16 cellular contexts compared by ENCODE assay signal in the genomic region with DNA sequence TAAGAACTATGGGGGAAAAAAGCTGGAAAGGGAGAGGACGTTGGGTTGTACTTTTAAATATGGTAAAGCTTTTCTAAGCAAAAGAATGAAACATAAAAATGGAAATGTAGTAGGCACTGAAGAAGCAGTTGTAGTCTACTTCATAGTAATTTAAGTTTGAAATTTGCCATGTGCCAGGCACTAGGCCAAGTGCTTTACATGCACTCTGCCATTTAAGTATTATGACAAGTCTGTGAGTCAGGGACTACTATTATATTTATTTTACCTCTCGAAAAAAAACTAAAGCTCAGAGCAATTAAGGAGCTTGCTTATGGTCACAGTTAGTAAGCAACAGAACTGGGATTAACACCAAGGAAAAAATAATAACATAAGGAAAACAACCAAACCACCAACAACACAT.
DNase-seq lines count a peak whose midpoint lies in the region; ATAC-seq and TF ChIP-seq lines count a peak whose summit lies in the region.
"Had no signal": no experiment of that assay in that cellular context is flagged by ENCODE, and none has a peak within 500 bp of the region (broad histone marks: within the 10 kb centered on the region; RNA-seq: fewer than 3 reads in every experiment).

No MANE protein-coding gene starts in this region.

- no peak overlapping the region for H3K27ac Mint-ChIP-seq in MCF 10A (ENCODE audit: low read depth, unreplicated experiment)
- H3K27ac Mint-ChIP-seq: activated T-helper 17 cell treated with anti-CD3 and anti-CD28 coated beads, Interleukin-2, amount 50 U/mL, for 72 hours; brain; progenitor cell of endocrine pancreas had no signal

- DNase-seq in MCF 10A (ENCODE audit: unreplicated experiment): peak; percentile 70
- no peak for DNase-seq in breast epithelium (ENCODE audit: low spot score in 2 of 2)
- DNase-seq in SK-N-SH: no peak
- peak; percentile 88 for DNase-seq in fibroblast of mammary gland (ENCODE audit: low read depth)
- peak; percentile 73 for DNase-seq in stromal cell of bone marrow (ENCODE audit: low read depth)
- DNase-seq in upper lobe of right lung: no peak
- DNase-seq in cardiac septum (ENCODE audit: low spot score): no peak
- DNase-seq: activated CD4-positive, alpha-beta T cell treated with anti-CD3 and anti-CD28 coated beads, Interleukin-2, amount 50 U/mL, for 4 hours; stimulated activated CD4-positive, alpha-beta T cell treated with anti-CD3 and anti-CD28 coated beads, Interleukin-2, amount 100 ng/mL, for 24 hours; T-helper 9 cell had no signal

- no TSS peak for BruUV-seq in MCF 10A (replicated peaks; lab: Mats Ljungman, UMichigan)

- H3K4me1 ChIP-seq in breast epithelium (no peaks in the 10 kb centered on the region), SK-N-SH (ENCODE audit: control insufficient read depth in 1 of 2, insufficient read depth in 2 of 2, low read depth in 1 of 2, low read length in 1 of 2) (peaks cover 5 to 12% of the 10 kb centered on the region in 2 experiments), upper lobe of right lung (no peaks in the 10 kb centered on the region)
- H3K4me1 ChIP-seq: vagina had no signal

- H3K4me2 ChIP-seq in SK-N-SH: no peak overlapping the region

- H3K36me3 Mint-ChIP-seq in MCF 10A (ENCODE audit: insufficient read depth, unreplicated experiment): no peaks in the 10 kb centered on the region

- no peaks in the 10 kb centered on the region for H3K36me3 ChIP-seq in breast epithelium
- H3K36me3 ChIP-seq in SK-N-SH (replicated peaks in 1 of 2; ENCODE audit: control insufficient read depth in 1 of 2, insufficient read depth in 2 of 2, low read length in 1 of 2): no peaks in the 10 kb centered on the region
- H3K36me3 ChIP-seq in upper lobe of right lung: no peaks in the 10 kb centered on the region
- H3K36me3 ChIP-seq: vagina had no signal

- H3K4me3 ChIP-seq in breast epithelium: no peak overlapping the region
- H3K4me3 ChIP-seq in SK-N-SH (ENCODE audit: low read depth in 2 of 2, low read length in 1 of 2): no peak overlapping the region
- no peak overlapping the region for H3K4me3 ChIP-seq in fibroblast of mammary gland (ENCODE audit: control insufficient read depth, low read depth, low read length)
- H3K4me3 ChIP-seq in upper lobe of right lung: no peak overlapping the region
- H3K4me3 ChIP-seq: vagina had no signal

- no peaks in the 10 kb centered on the region for H3K27me3 Mint-ChIP-seq in MCF 10A (ENCODE audit: insufficient read depth, unreplicated experiment)
- H3K27me3 Mint-ChIP-seq: activated T-helper 17 cell treated with anti-CD3 and anti-CD28 coated beads, Interleukin-2, amount 50 U/mL, for 72 hours had no signal

- no peak for ATAC-seq in upper lobe of right lung
- ATAC-seq in HG03095 (IDR thresholded peaks at IDR 0.05; ENCODE audit: unreplicated experiment): no peak
- ATAC-seq: activated T-helper 17 cell treated with anti-CD3 and anti-CD28 coated beads, Interleukin-2, amount 50 U/mL, for 72 hours; Right ventricle myocardium inferior had no signal

- H3K9me3 ChIP-seq in breast epithelium: peaks cover 0 to 4% of the 10 kb centered on the region in 2 donors
- H3K9me3 ChIP-seq in SK-N-SH: no peaks in the 10 kb centered on the region
- H3K9me3 ChIP-seq in upper lobe of right lung: no peaks in the 10 kb centered on the region
- H3K9me3 ChIP-seq: vagina had no signal

- peak in 1 of 2 experiments; percentile 67; a peak in 2 of 4 replicates for TF ChIP-seq EP300 in SK-N-SH (IDR thresholded peaks at IDR 0.05; ENCODE audit: borderline replicate concordance in 1 of 2, low read depth in 1 of 2, low read length in 1 of 2)

- H3K9me3 Mint-ChIP-seq in MCF 10A (ENCODE audit: unreplicated experiment): peaks cover 14% of the 10 kb centered on the region

- no peak overlapping the region for H3K9ac ChIP-seq in SK-N-SH

- no peaks in the 10 kb centered on the region for H3K27me3 ChIP-seq in breast epithelium
- H3K27me3 ChIP-seq in SK-N-SH (ENCODE audit: insufficient read depth): no peaks in the 10 kb centered on the region
- H3K27me3 ChIP-seq in upper lobe of right lung: no peaks in the 10 kb centered on the region
- H3K27me3 ChIP-seq: vagina had no signal

- POLR2A ChIA-PET in MCF 10A (lab: Yijun Ruan, JAX): interaction anchor here (0.6 to 1.7 kb wide), 15 partner anchors 9 to 1654 kb away, joined by 3 to 7 read pairs (median 4); no protein-coding TSS in a partner anchor
- POLR2A ChIA-PET in SK-N-SH (lab: Yijun Ruan, JAX): no interaction called here

- no peak overlapping the region for H3K27ac ChIP-seq in breast epithelium
- peak overlapping the region; percentile 16 to 41; a peak in 2 of 4 replicates for H3K27ac ChIP-seq in SK-N-SH (ENCODE audit: low read depth in 2 of 2, low read length in 1 of 2)
- H3K27ac ChIP-seq in upper lobe of right lung: no peak overlapping the region
- H3K27ac ChIP-seq: vagina had no signal

- 19% methylated on average over 2 of the region's 2 CpGs for WGBS in SK-N-SH (ENCODE audit: low lambda C conversion rate)

- CTCF ChIA-PET in MCF 10A (lab: Yijun Ruan, JAX): interaction anchor here (0.6 to 0.8 kb wide), 3 partner anchors 100 to 217 kb away, joined by 3 to 7 read pairs (median 3); no protein-coding TSS in a partner anchor
- CTCF ChIA-PET in SK-N-SH (lab: Yijun Ruan, JAX): interaction anchor here (0.8 to 0.9 kb wide), 2 partner anchors 15 to 34 kb away, joined by 3 to 4 read pairs; no protein-coding TSS in a partner anchor

- H4K20me1 ChIP-seq in SK-N-SH (ENCODE audit: insufficient read depth): no peaks in the 10 kb centered on the region

- TF ChIP-seq CTCF in MCF 10A (IDR thresholded peaks at IDR 0.05; ENCODE audit: unreplicated experiment) (no peak), breast epithelium (IDR thresholded peaks at IDR 0.05) (no peak), SK-N-SH (IDR thresholded peaks at IDR 0.05) (no peak), fibroblast of mammary gland (conservative IDR thresholded peaks at IDR 0.05; ENCODE audit: control insufficient read depth, insufficient read depth, low read depth, low read length) (no peak), upper lobe of right lung (IDR thresholded peaks at IDR 0.05) (no peak)

- no peaks in the 10 kb centered on the region for H3F3A ChIP-seq in SK-N-SH (replicated peaks; ENCODE audit: insufficient read depth)

- H3K4me1 Mint-ChIP-seq in MCF 10A (ENCODE audit: insufficient read depth, unreplicated experiment): peaks cover 12% of the 10 kb centered on the region
- H3K4me1 Mint-ChIP-seq: activated T-helper 17 cell treated with anti-CD3 and anti-CD28 coated beads, Interleukin-2, amount 50 U/mL, for 72 hours had no signal

- H2AFZ ChIP-seq in SK-N-SH (ENCODE audit: low read depth): no peak overlapping the region

- TF ChIP-seq RAD21 in SK-N-SH (IDR thresholded peaks at IDR 0.05; ENCODE audit: low read length): no peak

- no peak overlapping the region for H3K4me3 Mint-ChIP-seq in MCF 10A (ENCODE audit: unreplicated experiment)
- H3K4me3 Mint-ChIP-seq: activated T-helper 17 cell treated with anti-CD3 and anti-CD28 coated beads, Interleukin-2, amount 50 U/mL, for 72 hours; brain had no signal

- H3K9me2 ChIP-seq in SK-N-SH: no peaks in the 10 kb centered on the region

- no peak for TF ChIP-seq POLR2A in breast epithelium (IDR thresholded peaks at IDR 0.05)

- intact Hi-C loops in MCF 10A (cut with micrococcal nuclease) (loop anchor here (2.0 kb wide), 1 partner anchor 35 kb away; no protein-coding TSS in a partner anchor), breast epithelium (cut with DNase I; ENCODE audit: low total_unique reads) (no loop called here), upper lobe of right lung (cut with DNase I) (no loop called here), cardiac septum (cut with DNase I) (no loop called here)

- no peaks in the 10 kb centered on the region for H3K79me2 ChIP-seq in SK-N-SH (ENCODE audit: insufficient read depth)

TF ChIP-seq in SK-N-SH, 30 proteins besides CTCF, POLR2A, EP300 and RAD21 (continues in another document):
- TF ChIP-seq YY1 (IDR thresholded peaks at IDR 0.05; ENCODE audit: low read depth): no peak
- no peak for TF ChIP-seq ELF1 (IDR thresholded peaks at IDR 0.05)
- TF ChIP-seq, protein P1, sequence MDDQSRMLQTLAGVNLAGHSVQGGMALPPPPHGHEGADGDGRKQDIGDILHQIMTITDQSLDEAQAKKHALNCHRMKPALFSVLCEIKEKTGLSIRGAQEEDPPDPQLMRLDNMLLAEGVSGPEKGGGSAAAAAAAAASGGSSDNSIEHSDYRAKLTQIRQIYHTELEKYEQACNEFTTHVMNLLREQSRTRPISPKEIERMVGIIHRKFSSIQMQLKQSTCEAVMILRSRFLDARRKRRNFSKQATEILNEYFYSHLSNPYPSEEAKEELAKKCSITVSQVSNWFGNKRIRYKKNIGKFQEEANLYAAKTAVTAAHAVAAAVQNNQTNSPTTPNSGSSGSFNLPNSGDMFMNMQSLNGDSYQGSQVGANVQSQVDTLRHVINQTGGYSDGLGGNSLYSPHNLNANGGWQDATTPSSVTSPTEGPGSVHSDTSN (IDR thresholded peaks at IDR 0.05): peak; percentile 84
- TF ChIP-seq GABPA (IDR thresholded peaks at IDR 0.05; ENCODE audit: low read depth): no peak
- TF ChIP-seq MXI1 (IDR thresholded peaks at IDR 0.05; ENCODE audit: low read depth, low read length): no peak
- TF ChIP-seq FOSL2 (IDR thresholded peaks at IDR 0.05; ENCODE audit: borderline replicate concordance, low read depth): peak; percentile 74; the same call in 1 of the 2 replicates
- TF ChIP-seq, protein P2, sequence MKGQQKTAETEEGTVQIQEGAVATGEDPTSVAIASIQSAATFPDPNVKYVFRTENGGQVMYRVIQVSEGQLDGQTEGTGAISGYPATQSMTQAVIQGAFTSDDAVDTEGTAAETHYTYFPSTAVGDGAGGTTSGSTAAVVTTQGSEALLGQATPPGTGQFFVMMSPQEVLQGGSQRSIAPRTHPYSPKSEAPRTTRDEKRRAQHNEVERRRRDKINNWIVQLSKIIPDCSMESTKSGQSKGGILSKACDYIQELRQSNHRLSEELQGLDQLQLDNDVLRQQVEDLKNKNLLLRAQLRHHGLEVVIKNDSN (IDR thresholded peaks at IDR 0.05; ENCODE audit: borderline replicate concordance, low read depth): peak; percentile 10; the same call in 1 of the 2 replicates
- no peak for TF ChIP-seq RCOR1 (IDR thresholded peaks at IDR 0.05; ENCODE audit: low read length)
- TF ChIP-seq RFX5 (IDR thresholded peaks at IDR 0.05; ENCODE audit: low read length): no peak
- TF ChIP-seq FOXJ3 (CRISPR knock-in tag; IDR thresholded peaks at IDR 0.05): no peak
- TF ChIP-seq, protein P3, sequence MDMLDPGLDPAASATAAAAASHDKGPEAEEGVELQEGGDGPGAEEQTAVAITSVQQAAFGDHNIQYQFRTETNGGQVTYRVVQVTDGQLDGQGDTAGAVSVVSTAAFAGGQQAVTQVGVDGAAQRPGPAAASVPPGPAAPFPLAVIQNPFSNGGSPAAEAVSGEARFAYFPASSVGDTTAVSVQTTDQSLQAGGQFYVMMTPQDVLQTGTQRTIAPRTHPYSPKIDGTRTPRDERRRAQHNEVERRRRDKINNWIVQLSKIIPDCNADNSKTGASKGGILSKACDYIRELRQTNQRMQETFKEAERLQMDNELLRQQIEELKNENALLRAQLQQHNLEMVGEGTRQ (IDR thresholded peaks at IDR 0.05; ENCODE audit: borderline replicate concordance, low read depth, low read length): no peak
- peak; percentile 28; the same call in 1 of the 2 replicates for TF ChIP-seq POLR2AphosphoS5 (IDR thresholded peaks at IDR 0.05; ENCODE audit: low read depth, low read length)
- no peak for TF ChIP-seq SMC3 (IDR thresholded peaks at IDR 0.05; ENCODE audit: low read depth, low read length)

Comparison
In these comparisons a context has a peak if more than half of its experiments do, and no peak if none do; other contexts are left out.
1. DNase-seq: peak in MCF 10A (single experiment), fibroblast of mammary gland (single experiment) and stromal cell of bone marrow (single experiment); none in breast epithelium (0 of 2), SK-N-SH (single experiment), upper lobe of right lung (single experiment) and cardiac septum (single experiment).
2. H3K27ac ChIP-seq: peak in SK-N-SH (2 of 2); none in breast epithelium (0 of 2) and upper lobe of right lung (single experiment).